In the genomic region with DNA sequence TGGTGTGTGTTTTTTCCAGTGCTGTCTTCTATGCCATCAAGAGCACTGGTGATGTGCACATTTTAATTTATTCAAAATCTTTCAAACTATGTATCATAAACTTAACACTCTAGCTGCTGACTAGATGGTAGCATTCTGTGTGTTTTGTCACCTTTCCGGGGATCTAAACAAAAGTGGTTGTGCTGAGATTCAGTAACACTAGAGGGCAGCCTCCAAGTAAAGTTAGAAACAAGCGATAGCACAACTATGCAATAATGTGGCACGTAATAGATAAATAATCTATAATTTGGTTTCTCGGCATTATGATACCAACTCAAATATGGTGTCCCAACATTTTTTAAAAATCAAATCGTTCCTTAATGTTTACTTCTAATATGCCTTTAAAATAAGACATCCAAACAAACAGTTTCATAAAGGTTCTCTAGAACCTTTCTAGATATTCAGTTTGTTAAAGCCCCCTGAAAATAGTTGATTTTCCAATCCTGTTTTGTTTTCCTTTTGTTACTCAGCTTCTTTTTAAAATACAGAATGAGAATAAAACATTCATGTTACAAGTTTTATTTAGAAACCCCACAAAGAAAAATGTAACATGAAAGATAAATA, we compare ENCODE assay signal across 1 cellular context.
TF ChIP-seq lines count a peak whose summit lies in the region.

No MANE protein-coding gene starts in this region.

TF ChIP-seq in neural cell, 6 proteins besides CTCF, POLR2A, EP300 and RAD21 (continued from another document):
- TF ChIP-seq EZH2 (IDR thresholded peaks at IDR 0.05; ENCODE audit: borderline replicate concordance, insufficient read depth, low read length, poor library complexity, severe bottlenecking), result no peak
TF ChIP-seq in neural cell: peak in this region for 1.
